Comparison of ENCODE assay signal across 18 cellular contexts in the genomic region with DNA sequence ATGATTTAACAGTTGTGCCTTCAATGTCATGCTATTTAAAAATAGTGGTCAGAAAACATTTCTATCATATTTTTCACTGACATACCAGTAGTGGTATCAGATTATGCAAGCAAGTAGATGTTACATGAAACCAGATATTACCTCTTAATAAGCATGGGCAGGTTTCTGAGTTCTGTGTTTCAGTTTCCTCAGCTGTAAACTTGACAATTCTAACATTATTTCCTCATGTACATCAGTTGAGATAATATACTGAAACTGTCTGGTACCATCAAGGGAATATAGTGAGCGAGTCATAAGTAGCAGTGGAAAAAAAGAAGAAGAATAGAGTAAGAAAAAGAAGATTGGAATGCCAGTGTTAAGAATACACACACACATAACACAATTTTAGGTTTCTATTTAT.
"Had no signal": no experiment of that assay in that cellular context is flagged by ENCODE, and none has a peak within 500 bp of the region (broad histone marks: within the 10 kb centered on the region; RNA-seq: fewer than 3 reads in every experiment).

No MANE protein-coding gene starts in this region.

- H3K4me1 Mint-ChIP-seq: immature natural killer cell; stimulated activated effector memory CD8-positive, alpha-beta T cell treated with anti-CD3 and anti-CD28 coated beads, Interleukin-12 subunit alpha, Interleukin-12 subunit beta, amount 100 ng/mL, for 72 hours had no signal

- H3K27ac ChIP-seq: foreskin keratinocyte, pancreas, tibial artery, upper lobe of left lung, uterus had no signal

- H3K36me3 Mint-ChIP-seq: immature natural killer cell; natural killer cell treated with Interleukin-12 subunit alpha and Interleukin-12 subunit beta and Interleukin-15 and Interleukin-18, amount 100 ng/mL, for 72 hours; stimulated activated effector memory CD8-positive, alpha-beta T cell treated with anti-CD3 and anti-CD28 coated beads, Interleukin-12 subunit alpha, Interleukin-12 subunit beta, amount 100 ng/mL, for 72 hours had no signal

- H3K36me3 ChIP-seq: pancreas, tibial artery, upper lobe of left lung, uterus had no signal

- DNase-seq: erythroblast; immature natural killer cell; mucosa of descending colon; occipital lobe; pancreas; right cardiac atrium; stimulated activated CD4-positive, alpha-beta T cell treated with anti-CD3 and anti-CD28 coated beads, Interleukin-4, amount 100 ng/mL, for 1 hour; stimulated activated CD8-positive, alpha-beta memory T cell treated with anti-CD3 and anti-CD28 coated beads, Interleukin-4, amount 100 ng/mL, for 48 hours; stimulated activated naive CD8-positive, alpha-beta T cell treated with anti-CD3 and anti-CD28 coated beads, Interleukin-15, Interleukin-2, amounts not matched to agents 100 U/mL and 50 U/mL, for 24 hours; tibial artery; upper lobe of left lung; uterus had no signal

- FAIRE-seq: colon, pancreas had no signal

- H3K4me1 ChIP-seq: pancreas, tibial artery, upper lobe of left lung, uterus had no signal

- H3K9me3 Mint-ChIP-seq: dendritic cell treated with granulocyte-macrophage colony-stimulating factor and Interleukin-4, amounts not matched to agents 40 ng/mL and 50 ng/mL, for 4 days had no signal

- H3K9me3 ChIP-seq: mucosa of descending colon, pancreas, tibial artery, upper lobe of left lung, uterus had no signal

- ATAC-seq: foreskin keratinocyte; mucosa of descending colon; natural killer cell treated with Interleukin-12 subunit alpha and Interleukin-12 subunit beta and Interleukin-15 and Interleukin-18, amount 100 ng/mL, for 72 hours; pancreas; right cardiac atrium; stimulated activated effector memory CD8-positive, alpha-beta T cell treated with anti-CD3 and anti-CD28 coated beads, Interleukin-12 subunit alpha, Interleukin-12 subunit beta, amount 100 ng/mL, for 72 hours; stimulated activated naive CD8-positive, alpha-beta T cell treated with anti-CD3 and anti-CD28 coated beads, Interleukin-15, Interleukin-2, amounts not matched to agents 100 U/mL and 50 U/mL, for 24 hours had no signal

- H3K27ac Mint-ChIP-seq: dendritic cell treated with granulocyte-macrophage colony-stimulating factor and Interleukin-4, amounts not matched to agents 40 ng/mL and 50 ng/mL, for 4 days; immature natural killer cell; natural killer cell treated with Interleukin-12 subunit alpha and Interleukin-12 subunit beta and Interleukin-15 and Interleukin-18, amount 100 ng/mL, for 72 hours; progenitor cell of endocrine pancreas; stimulated activated effector memory CD8-positive, alpha-beta T cell treated with anti-CD3 and anti-CD28 coated beads, Interleukin-12 subunit alpha, Interleukin-12 subunit beta, amount 100 ng/mL, for 72 hours had no signal

- H3K4me3 Mint-ChIP-seq: dendritic cell treated with granulocyte-macrophage colony-stimulating factor and Interleukin-4, amounts not matched to agents 40 ng/mL and 50 ng/mL, for 4 days; immature natural killer cell; natural killer cell treated with Interleukin-12 subunit alpha and Interleukin-12 subunit beta and Interleukin-15 and Interleukin-18, amount 100 ng/mL, for 72 hours; stimulated activated effector memory CD8-positive, alpha-beta T cell treated with anti-CD3 and anti-CD28 coated beads, Interleukin-12 subunit alpha, Interleukin-12 subunit beta, amount 100 ng/mL, for 72 hours had no signal

- H3K4me3 ChIP-seq: mucosa of descending colon, pancreas, tibial artery, upper lobe of left lung, uterus had no signal

- H3K27me3 ChIP-seq: foreskin keratinocyte, pancreas, tibial artery, upper lobe of left lung, uterus had no signal

- H3K27me3 Mint-ChIP-seq: dendritic cell treated with granulocyte-macrophage colony-stimulating factor and Interleukin-4, amounts not matched to agents 40 ng/mL and 50 ng/mL, for 4 days; natural killer cell treated with Interleukin-12 subunit alpha and Interleukin-12 subunit beta and Interleukin-15 and Interleukin-18, amount 100 ng/mL, for 72 hours; progenitor cell of endocrine pancreas had no signal
